12 cellular contexts compared by ENCODE assay signal in genomic region chr10:102342958-102343357, GRCh38. TPM values are rescaled to one million over a fixed set of nuclear protein-coding genes. Genes with fewer than 3 reads are reported as not detected.
DNase-seq lines count a peak whose midpoint lies in the region; ATAC-seq and TF ChIP-seq lines count a peak whose summit lies in the region.
"Had no signal": no experiment of that assay in that cellular context is flagged by ENCODE, and none has a peak within 500 bp of the region (broad histone marks: within the 10 kb centered on the region; RNA-seq: fewer than 3 reads in every experiment).

No MANE protein-coding gene starts in this region.

- H3K36me3 ChIP-seq in neural progenitor cell (no peaks in the 10 kb centered on the region), left lung (peaks cover 0 to 40% of the 10 kb centered on the region in 2 donors)

- H3K9ac ChIP-seq in neural progenitor cell: no peak overlapping the region
- H3K9ac ChIP-seq: KMS-11 had no signal

- peaks cover 13% of the 10 kb centered on the region for H3K36me3 Mint-ChIP-seq in neural progenitor cell

- H3K79me2 ChIP-seq in neural progenitor cell (ENCODE audit: low read depth): no peaks in the 10 kb centered on the region

- peaks cover 2% of the 10 kb centered on the region for H3K27me3 Mint-ChIP-seq in neural progenitor cell (ENCODE audit: insufficient read depth, low read depth)
- H3K27me3 Mint-ChIP-seq: naive B cell had no signal

- intact Hi-C loops in left lung (cut with DNase I): no loop called here

- H2AFZ ChIP-seq in neural progenitor cell (replicated peaks): no peak overlapping the region

- H3K9me3 ChIP-seq in neural progenitor cell (ENCODE audit: low read depth) (no peaks in the 10 kb centered on the region), left lung (no peaks in the 10 kb centered on the region)
- H3K9me3 ChIP-seq: sigmoid colon, testis had no signal

- H3K4me1 Mint-ChIP-seq in neural progenitor cell: peaks cover 11% of the 10 kb centered on the region
- H3K4me1 Mint-ChIP-seq: naive B cell had no signal

- H3K4me3 ChIP-seq in epithelial cell of esophagus (ENCODE audit: low read length) (no peak overlapping the region), neural progenitor cell (peak overlapping the region; percentile 15), left lung (no peak overlapping the region)
- H3K4me3 ChIP-seq: sigmoid colon, testis had no signal

- no peaks in the 10 kb centered on the region for H3K27me3 ChIP-seq in neural progenitor cell
- no peaks in the 10 kb centered on the region for H3K27me3 ChIP-seq in left lung
- H3K27me3 ChIP-seq: sigmoid colon, testis had no signal

- no peaks in the 10 kb centered on the region for H3K9me3 Mint-ChIP-seq in neural progenitor cell
- H3K9me3 Mint-ChIP-seq: naive B cell had no signal

- H3K27ac Mint-ChIP-seq in neural progenitor cell: no peak overlapping the region
- H3K27ac Mint-ChIP-seq: naive B cell had no signal

- H4K20me1 ChIP-seq in neural progenitor cell (ENCODE audit: low read depth): peaks cover 20% of the 10 kb centered on the region

- H3K4me2 ChIP-seq in neural progenitor cell: peak overlapping the region; percentile 63
- H3K4me2 ChIP-seq: KMS-11 had no signal

- H3K4me1 ChIP-seq in neural progenitor cell (peaks cover 12% of the 10 kb centered on the region), left lung (peaks cover 0 to 4% of the 10 kb centered on the region in 2 donors)
- H3K4me1 ChIP-seq: sigmoid colon, testis had no signal

- H3K27ac ChIP-seq in neural progenitor cell (peak overlapping the region; percentile 30), left lung (no peak overlapping the region)
- H3K27ac ChIP-seq: KMS-11, sigmoid colon, testis had no signal

- no peak overlapping the region for H3K4me3 Mint-ChIP-seq in neural progenitor cell
- H3K4me3 Mint-ChIP-seq: naive B cell had no signal

- TF ChIP-seq CTCF in epithelial cell of esophagus (IDR thresholded peaks at IDR 0.05; ENCODE audit: insufficient read depth, low read depth, low read length, missing control alignments) (no peak), neural progenitor cell (IDR thresholded peaks at IDR 0.05) (no peak), left lung (IDR thresholded peaks at IDR 0.05) (no peak)

- peaks cover 33% of the 10 kb centered on the region for H3F3A ChIP-seq in neural progenitor cell (ENCODE audit: low read depth)

- DNase-seq in GM03348 (ENCODE audit: low spot score) (peak; percentile 73), RPMI7951 (ENCODE audit: low read depth) (peak; percentile 74), epithelial cell of esophagus (ENCODE audit: low read depth) (peak; percentile 85), neural progenitor cell (ENCODE audit: low spot score) (no peak), left lung (no peak), DMS153 treated with DMSO at 0.1 percent for 48 hours (lab: John Stamatoyannopoulos, UW; ENCODE audit: unreplicated experiment) (no peak), NCI-H2081 (lab: John Stamatoyannopoulos, UW) (no peak)
- DNase-seq: naive B cell, sigmoid colon, testis had no signal

- ATAC-seq in GM18517 (IDR thresholded peaks at IDR 0.05; ENCODE audit: unreplicated experiment) (no peak), left lung (no peak)

RNA-seq across cellular contexts. Expression of gene NFKB2, which starts 52.5 kb away (rescaled TPM):
- total RNA-seq in RPMI7951 (2014; rRNA removed; shearing (Covaris generic)): 19.9 and 28.9 TPM in 2 replicates
- total RNA-seq in neural progenitor cell (ENCODE audit: low replicate concordance) (4.0 and 14.9 TPM in 2 replicates), left lung (10 to 100 TPM; 37.0 to 50.2 TPM)

Comparison
In these comparisons a context has a peak if more than half of its experiments do, and no peak if none do; other contexts are left out.
1. DNase-seq: peak in GM03348 (single experiment), RPMI7951 (single experiment) and epithelial cell of esophagus (single experiment); none in neural progenitor cell (single experiment), left lung (0 of 2), DMS153 treated with DMSO at 0.1 percent for 48 hours (single experiment) and NCI-H2081 (0 of 2).